In the genomic region with DNA sequence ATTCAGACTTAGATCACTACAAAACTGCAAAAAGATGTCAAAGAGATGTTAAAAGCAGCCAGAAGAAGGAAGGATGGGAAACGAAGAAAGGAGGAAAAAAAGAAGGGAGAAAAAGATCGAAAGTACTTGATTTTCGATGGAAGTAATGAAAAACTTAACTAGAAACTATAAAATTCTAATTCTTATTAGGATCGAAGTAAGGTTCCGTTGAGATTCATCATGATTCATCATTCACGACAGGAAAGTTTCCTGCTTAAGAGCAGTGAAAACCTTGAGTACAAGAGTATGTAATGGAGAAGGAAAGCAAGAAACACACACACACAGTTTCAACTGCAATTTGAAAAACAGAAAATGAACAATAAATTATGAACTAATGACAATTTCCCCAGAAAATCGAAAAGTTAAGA, we compare ENCODE assay signal across 10 cellular contexts. TPM values are rescaled to one million over a fixed set of nuclear protein-coding genes. Genes with fewer than 3 reads are reported as not detected.
DNase-seq lines count a peak whose midpoint lies in the region; ATAC-seq lines count a peak whose summit lies in the region.
"Had no signal": no experiment of that assay in that cellular context is flagged by ENCODE, and none has a peak within 500 bp of the region (broad histone marks: within the 10 kb centered on the region; RNA-seq: fewer than 3 reads in every experiment).

No MANE protein-coding gene starts in this region.

- no peaks in the 10 kb centered on the region for H3K9me3 ChIP-seq in T-helper 17 cell (ENCODE audit: control insufficient read depth, low read length, poor library complexity, severe bottlenecking)
- H3K9me3 ChIP-seq in iPS-18a (ENCODE audit: control insufficient read depth, low read depth, low read length) = no peaks in the 10 kb centered on the region
- no peaks in the 10 kb centered on the region for H3K9me3 ChIP-seq in subcutaneous abdominal adipose tissue (ENCODE audit: control insufficient read depth in 5 of 5, low read length in 5 of 5)
- H3K9me3 ChIP-seq: body of pancreas had no signal

- H3K27me3 ChIP-seq in iPS-18a (ENCODE audit: control insufficient read depth, insufficient read depth, low read length) (no peaks in the 10 kb centered on the region), subcutaneous abdominal adipose tissue (ENCODE audit: control insufficient read depth in 5 of 5, insufficient read depth in 4 of 5, low read length in 5 of 5) (peaks cover 0 to 4% (median 0%) of the 10 kb centered on the region in 5 donors)
- H3K27me3 ChIP-seq: body of pancreas had no signal

- H3K36me3 ChIP-seq in iPS-18a (ENCODE audit: control insufficient read depth, low read depth, low read length) = peaks cover 11% of the 10 kb centered on the region
- peaks cover 0 to 3% (median 0%) of the 10 kb centered on the region in 5 donors for H3K36me3 ChIP-seq in subcutaneous abdominal adipose tissue (ENCODE audit: control insufficient read depth in 5 of 5, insufficient read depth in 5 of 5, low read length in 5 of 5)

- H3K9ac ChIP-seq in iPS-18a (ENCODE audit: low read length) (peak overlapping the region; percentile 97), subcutaneous abdominal adipose tissue (ENCODE audit: low read length in 5 of 5) (peak overlapping the region in 1 of 5 donors; percentile 89)

- peaks cover 19% of the 10 kb centered on the region for H3K4me1 Mint-ChIP-seq in activated T-cell treated with anti-CD3 and anti-CD28 coated beads, Interleukin-2, amount 50 U/mL, for 4 hours (ENCODE audit: low read depth)
- peaks cover 17% of the 10 kb centered on the region for H3K4me1 Mint-ChIP-seq in T-helper 17 cell

- H3K4me1 ChIP-seq in iPS-18a (ENCODE audit: control insufficient read depth, low read depth, low read length) (peaks cover 5% of the 10 kb centered on the region), subcutaneous abdominal adipose tissue (ENCODE audit: control insufficient read depth in 5 of 5, insufficient read depth in 5 of 5, low read length in 5 of 5) (peaks cover 7 to 20% (median 16%) of the 10 kb centered on the region in 5 donors)

- H3K4me3 ChIP-seq in iPS-18a (ENCODE audit: low read length) (peak overlapping the region; percentile 97), subcutaneous abdominal adipose tissue (ENCODE audit: low read depth in 1 of 5, low read length in 5 of 5) (peak overlapping the region in 4 of 5 donors; percentile 65 to 98 (median 83))

- H3K9me3 Mint-ChIP-seq in activated T-cell treated with anti-CD3 and anti-CD28 coated beads, Interleukin-2, amount 50 U/mL, for 4 hours = no peaks in the 10 kb centered on the region

- no peak for DNase-seq in activated T-cell treated with anti-CD3 and anti-CD28 coated beads, Interleukin-2, amount 50 U/mL, for 4 hours
- DNase-seq in activated T-cell treated with anti-CD3 and anti-CD28 coated beads for 4 hours = no peak
- no peak for DNase-seq in T-helper 17 cell
- DNase-seq in NCI-H1930 (lab: John Stamatoyannopoulos, UW) = no peak
- DNase-seq in iPS-NIHi7 (ENCODE audit: extremely low spot score) = no peak
- no peak for DNase-seq in NCI-H2227 (lab: John Stamatoyannopoulos, UW; ENCODE audit: unreplicated experiment)
- DNase-seq: body of pancreas, NCI-H774 had no signal

- no peaks in the 10 kb centered on the region for H3K36me3 Mint-ChIP-seq in activated T-cell treated with anti-CD3 and anti-CD28 coated beads, Interleukin-2, amount 50 U/mL, for 4 hours (ENCODE audit: insufficient read depth)
- peaks cover 5% of the 10 kb centered on the region for H3K36me3 Mint-ChIP-seq in T-helper 17 cell (ENCODE audit: low read depth)

- H3K27me3 Mint-ChIP-seq in activated T-cell treated with anti-CD3 and anti-CD28 coated beads, Interleukin-2, amount 50 U/mL, for 4 hours (ENCODE audit: low read depth) = peaks cover 22% of the 10 kb centered on the region
- H3K27me3 Mint-ChIP-seq in T-helper 17 cell = peaks cover 20% of the 10 kb centered on the region

- peak overlapping the region; percentile 94 for H3K27ac Mint-ChIP-seq in T-helper 17 cell

- no peak for ATAC-seq in activated T-cell treated with anti-CD3 and anti-CD28 coated beads, Interleukin-2, amount 50 U/mL, for 4 hours
- ATAC-seq in T-helper 17 cell = no peak
- ATAC-seq: body of pancreas had no signal

- peak overlapping the region; percentile 96 for H3K4me3 Mint-ChIP-seq in activated T-cell treated with anti-CD3 and anti-CD28 coated beads, Interleukin-2, amount 50 U/mL, for 4 hours
- peak overlapping the region; percentile 93 for H3K4me3 Mint-ChIP-seq in T-helper 17 cell

- H3K27ac ChIP-seq in iPS-18a (ENCODE audit: low read length) (no peak overlapping the region), subcutaneous abdominal adipose tissue (ENCODE audit: low read depth, low read length) (no peak overlapping the region)

RNA-seq across cellular contexts. Expression of a gene that starts 1.2 kb away (rescaled TPM):
- 10 to 100 TPM; 23.9 to 29.4 (median 27.5) TPM for total RNA-seq in activated T-cell treated with anti-CD3 and anti-CD28 coated beads, Interleukin-2, amount 50 U/mL, for 4 hours
- 10 to 100 TPM; 32.8 to 41.2 TPM for total RNA-seq in T-helper 17 cell

RNA-seq across cellular contexts. Expression of a gene that starts 39.1 kb away (rescaled TPM):
- under 1 TPM; 0.20 to 0.69 (median 0.38) TPM for total RNA-seq in activated T-cell treated with anti-CD3 and anti-CD28 coated beads, Interleukin-2, amount 50 U/mL, for 4 hours
- under 1 TPM; 0.40 to 0.99 TPM for total RNA-seq in T-helper 17 cell
